1 cellular context compared by ENCODE assay signal in genomic region chr18:49944681-49945080, GRCh38.
TF ChIP-seq lines count a peak whose summit lies in the region.

No MANE protein-coding gene starts in this region.

TF ChIP-seq in H1, 55 proteins besides CTCF, POLR2A, EP300 and RAD21 (continued from another document):
- no peak for TF ChIP-seq MAX (IDR thresholded peaks at IDR 0.05)
- TF ChIP-seq SP4 (IDR thresholded peaks at IDR 0.05; ENCODE audit: low read length), result no peak
TF ChIP-seq in H1: peak in this region for 0.
